In genomic region chr9:7500521-7500920, GRCh38 we compare ENCODE assay signal across 19 cellular contexts.
"Had no signal": no experiment of that assay in that cellular context is flagged by ENCODE, and none has a peak within 500 bp of the region (broad histone marks: within the 10 kb centered on the region; RNA-seq: fewer than 3 reads in every experiment).

No MANE protein-coding gene starts in this region.

- H3K4me3 ChIP-seq: cardiac muscle cell, coronary artery, lower lobe of right lung, ovary, right lobe of liver, tibial nerve had no signal

- DNase-seq: activated CD4-positive, alpha-beta memory T cell treated with anti-CD3 and anti-CD28 coated beads, Interleukin-2, amount 10 ng/mL, durations not matched to agents 7 days and 5 days; activated CD4-positive, alpha-beta T cell treated with anti-CD3 and anti-CD28 coated beads for 48 hours; activated CD4-positive, CD25-positive, alpha-beta regulatory T cell; activated CD8-positive, alpha-beta memory T cell treated with anti-CD3 and anti-CD28 coated beads, Interleukin-2, amount 10 ng/mL, durations not matched to agents 7 days and 5 days; erythroblast; foreskin melanocyte; glutamatergic neuron; hippocampal formation; left colon; lower lobe of right lung; natural killer cell; ovary; right lobe of liver; small intestine; stimulated activated CD4-positive, alpha-beta T cell treated with anti-CD3 and anti-CD28 coated beads, Interleukin-15, amount 100 ng/mL, for 24 hours; stimulated activated CD4-positive, alpha-beta T cell treated with anti-CD3 and anti-CD28 coated beads, Interleukin-2, amount 100 ng/mL, for 48 hours had no signal
